In the genomic region with DNA sequence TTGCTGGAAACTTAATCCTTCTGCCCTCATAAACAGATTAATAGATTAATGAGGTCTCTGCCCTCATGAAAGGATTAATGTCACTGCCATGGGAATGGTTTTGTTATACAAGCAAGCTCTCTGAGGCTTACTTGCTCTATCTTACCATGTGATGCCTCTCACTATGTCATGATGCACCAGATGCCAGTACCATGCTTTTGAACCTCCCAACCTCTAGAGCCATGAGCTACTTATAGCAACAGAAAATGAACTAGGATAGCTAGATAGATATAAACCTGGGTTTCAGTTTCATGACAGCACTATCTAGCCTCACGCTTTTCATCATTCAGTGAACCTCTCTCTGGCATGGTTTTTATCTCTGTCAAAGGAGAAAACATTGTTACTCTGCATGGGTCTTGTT, we compare ENCODE assay signal across 17 cellular contexts.
DNase-seq lines count a peak whose midpoint lies in the region; ATAC-seq, FAIRE-seq and TF ChIP-seq lines count a peak whose summit lies in the region.
"Had no signal": no experiment of that assay in that cellular context is flagged by ENCODE, and none has a peak within 500 bp of the region (broad histone marks: within the 10 kb centered on the region; RNA-seq: fewer than 3 reads in every experiment).

No MANE protein-coding gene starts in this region.

- H3K27ac ChIP-seq in H1 (ENCODE audit: low read depth, low read length): no peak overlapping the region
- H3K27ac ChIP-seq: C4-2B had no signal

- no peak overlapping the region for H3K4ac ChIP-seq in H1 (replicated peaks; ENCODE audit: insufficient read length, low read depth, low read length)

- H4K91ac ChIP-seq in H1 (replicated peaks; ENCODE audit: insufficient read length, low read length): no peak overlapping the region

- no peaks in the 10 kb centered on the region for H3K23me2 ChIP-seq in H1 (ENCODE audit: low read depth, low read length)

- no peak for TF ChIP-seq RAD21 in H1 (IDR thresholded peaks at IDR 0.05 in 1 of 2, conservative IDR thresholded peaks at IDR 0.05 in 1 of 2; ENCODE audit: low read depth in 2 of 2, low read length in 2 of 2)

- no peak overlapping the region for H3K18ac ChIP-seq in H1 (ENCODE audit: extremely low read depth, low read length)

- no peak overlapping the region for H2BK5ac ChIP-seq in H1 (ENCODE audit: low read depth, low read length)

- DNase-seq in D721Med (ENCODE audit: insufficient read length, low spot score) (peak; percentile 25), NCI-H82 (lab: John Stamatoyannopoulos, UW) (peak; percentile 88), H1 (ENCODE audit: low read depth in 1 of 2, low spot score in 2 of 2) (no peak), NCI-H226 (no peak), hypothalamus (lab: John Stamatoyannopoulos, UW) (no peak), NCI-H1105 (lab: John Stamatoyannopoulos, UW) (no peak)
- DNase-seq: BE2C; CD4-positive, alpha-beta memory T cell; DMS53; GF-D8; HCEC 1CT; HFFc6; IMR-90; KBM-7 had no signal

- no peaks in the 10 kb centered on the region for H3K79me2 ChIP-seq in H1 (ENCODE audit: control insufficient read depth in 1 of 2, insufficient read depth in 2 of 2, low read length in 2 of 2)

- H3K9me3 ChIP-seq in H1 (ENCODE audit: insufficient read depth in 2 of 2, low read depth in 1 of 2, low read length in 1 of 2): no peaks in the 10 kb centered on the region
- H3K9me3 ChIP-seq: BE2C had no signal

- FAIRE-seq in D721Med (lab: Jason Lieb, UNC) (peak; percentile 97), H1 (lab: Jason Lieb, UNC) (no peak)

- H3K36me3 ChIP-seq in H1 (ENCODE audit: control insufficient read depth in 2 of 4, insufficient read depth in 4 of 4, low read length in 3 of 4): no peaks in the 10 kb centered on the region
- H3K36me3 ChIP-seq: BE2C had no signal

- no peak overlapping the region for H3K23ac ChIP-seq in H1 (ENCODE audit: insufficient read length)

- no peak overlapping the region for H3K56ac ChIP-seq in H1 (replicated peaks; ENCODE audit: insufficient read length, low read depth, low read length)

- TF ChIP-seq CTCF in D721Med (IDR thresholded peaks at IDR 0.05; ENCODE audit: insufficient read depth, missing control alignments) (no peak), H1 (IDR thresholded peaks at IDR 0.05; ENCODE audit: control extremely low read depth in 1 of 3, insufficient read depth in 1 of 3, low read depth in 1 of 3, low read length in 3 of 3) (no peak)

- no peak overlapping the region for H2AFZ ChIP-seq in H1 (ENCODE audit: low read length)

- no peaks in the 10 kb centered on the region for H4K20me1 ChIP-seq in H1 (replicated peaks in 1 of 2; ENCODE audit: control insufficient read depth in 1 of 2, insufficient read depth in 2 of 2, low read length in 2 of 2)

- TF ChIP-seq POLR2A in H1 (IDR thresholded peaks at IDR 0.05; ENCODE audit: control extremely low read depth in 1 of 2, low read depth in 2 of 2, low read length in 2 of 2): no peak

- no peak overlapping the region for H2BK120ac ChIP-seq in H1 (replicated peaks; ENCODE audit: low read depth, low read length)

- CTCF ChIA-PET in H1 (lab: Charles Lee; ENCODE audit: partially characterized antibody): no interaction called here

- TF ChIP-seq EP300 in H1 (IDR thresholded peaks at IDR 0.05; ENCODE audit: borderline replicate concordance in 1 of 2, low read depth in 2 of 2, low read length in 2 of 2): no peak

- no peak overlapping the region for H4K8ac ChIP-seq in H1 (ENCODE audit: extremely low read depth, insufficient read depth, low read length)

- H4K5ac ChIP-seq in H1 (ENCODE audit: insufficient read length, low read depth, low read length): no peak overlapping the region

- H2BK12ac ChIP-seq in H1 (ENCODE audit: low read depth, low read length): no peak overlapping the region

- 0 out of 2 replicates have a peak overlapping the region, but pooled peaks have one; percentile 9 for H2BK15ac ChIP-seq in H1 (ENCODE audit: low read length)

- no peak overlapping the region for H3K9ac ChIP-seq in H1 (replicated peaks in 1 of 4; ENCODE audit: extremely low read depth in 1 of 4, low read depth in 3 of 4, low read length in 3 of 4)

- 97% methylated on average over 1 of the region's 1 CpG; no CpG with 5 or more reads in 1 of the 2 experiments for WGBS in H1 (ENCODE audit: extremely low coverage in 1 of 2, insufficient coverage in 1 of 2, insufficient read length in 1 of 2, insufficient replicate concordance in 2 of 2, low coverage in 1 of 2, low lambda C conversion rate in 2 of 2, missing lambda C conversion rate in 1 of 2), 2 experiments

- ATAC-seq in GM21717 (IDR thresholded peaks at IDR 0.05; ENCODE audit: unreplicated experiment) (peak; percentile 43), HG03108 (IDR thresholded peaks at IDR 0.05; ENCODE audit: unreplicated experiment) (no peak)

- peaks cover 0 to 1% (median 0%) of the 10 kb centered on the region in 4 experiments; a peak in 1 of 7 replicates for H3K27me3 ChIP-seq in H1 (replicated peaks in 1 of 4; ENCODE audit: control insufficient read depth in 3 of 4, extremely low read depth in 1 of 4, insufficient read depth in 3 of 4, low read length in 3 of 4)
- H3K27me3 ChIP-seq: BE2C had no signal

- no peaks in the 10 kb centered on the region for H3K4me1 ChIP-seq in H1 (replicated peaks in 1 of 4; ENCODE audit: control insufficient read depth in 3 of 4, insufficient read depth in 4 of 4, low read length in 3 of 4)
- H3K4me1 ChIP-seq: BE2C had no signal

- H2BK20ac ChIP-seq in H1 (ENCODE audit: low read length): no peak overlapping the region

- no peak overlapping the region for H3K4me2 ChIP-seq in H1 (ENCODE audit: insufficient read depth in 1 of 2, low read depth in 2 of 2, low read length in 2 of 2)

- no peak overlapping the region for H3K4me3 ChIP-seq in H1 (ENCODE audit: extremely low read depth in 1 of 4, insufficient read depth in 2 of 4, low read depth in 3 of 4, low read length in 4 of 4)

- no peak overlapping the region for H3K14ac ChIP-seq in H1 (ENCODE audit: insufficient read length)

- POLR2A ChIA-PET in H1 (lab: Charles Lee; ENCODE audit: partially characterized antibody): no interaction called here

- no peaks in the 10 kb centered on the region for H3K79me1 ChIP-seq in H1 (ENCODE audit: low read depth, low read length)

- no peak overlapping the region for H2AK5ac ChIP-seq in H1 (ENCODE audit: low read depth, low read length)

TF ChIP-seq in H1, 55 proteins besides CTCF, POLR2A, EP300 and RAD21:
- TF ChIP-seq, protein P1, sequence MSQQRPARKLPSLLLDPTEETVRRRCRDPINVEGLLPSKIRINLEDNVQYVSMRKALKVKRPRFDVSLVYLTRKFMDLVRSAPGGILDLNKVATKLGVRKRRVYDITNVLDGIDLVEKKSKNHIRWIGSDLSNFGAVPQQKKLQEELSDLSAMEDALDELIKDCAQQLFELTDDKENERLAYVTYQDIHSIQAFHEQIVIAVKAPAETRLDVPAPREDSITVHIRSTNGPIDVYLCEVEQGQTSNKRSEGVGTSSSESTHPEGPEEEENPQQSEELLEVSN (IDR thresholded peaks at IDR 0.05): no peak
TF ChIP-seq in H1: peak in this region for 0.

Comparison
In these comparisons a context has a peak if more than half of its experiments do, and no peak if none do; other contexts are left out.
1. DNase-seq: peak in D721Med (single experiment) and NCI-H82 (single experiment); none in H1 (0 of 2), NCI-H226 (single experiment), hypothalamus (0 of 51) and NCI-H1105 (single experiment).